In the genomic region with DNA sequence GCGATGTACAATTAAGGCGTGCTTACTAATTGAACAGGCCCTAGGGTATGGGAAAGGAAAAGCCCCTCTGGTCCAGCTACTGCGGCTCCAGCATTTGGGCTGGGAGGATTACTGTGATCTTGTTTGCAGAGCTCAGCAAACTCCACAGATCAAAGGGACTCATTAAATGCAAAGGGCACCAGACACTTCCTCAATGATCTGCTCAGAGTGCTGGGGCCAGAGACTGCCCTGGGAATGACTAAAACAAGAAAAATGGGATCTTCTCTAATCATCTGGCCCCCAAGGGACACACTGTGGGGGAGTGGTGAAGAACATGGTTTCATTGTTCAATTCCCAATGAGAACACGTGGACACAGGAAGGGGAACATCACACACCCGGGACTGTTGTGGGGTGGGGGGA, we compare ENCODE assay signal across 1 cellular context.
A peak's percentile ranks its signal among the peaks of the same experiment; 100 is the strongest.
TF ChIP-seq lines count a peak whose summit lies in the region.

No MANE protein-coding gene starts in this region.

TF ChIP-seq in HepG2, 621 proteins besides CTCF, POLR2A, EP300 and RAD21 (continued from another document and continues in another):
- TF ChIP-seq, protein P1, sequence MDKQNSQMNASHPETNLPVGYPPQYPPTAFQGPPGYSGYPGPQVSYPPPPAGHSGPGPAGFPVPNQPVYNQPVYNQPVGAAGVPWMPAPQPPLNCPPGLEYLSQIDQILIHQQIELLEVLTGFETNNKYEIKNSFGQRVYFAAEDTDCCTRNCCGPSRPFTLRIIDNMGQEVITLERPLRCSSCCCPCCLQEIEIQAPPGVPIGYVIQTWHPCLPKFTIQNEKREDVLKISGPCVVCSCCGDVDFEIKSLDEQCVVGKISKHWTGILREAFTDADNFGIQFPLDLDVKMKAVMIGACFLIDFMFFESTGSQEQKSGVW (CRISPR knock-in tag; IDR thresholded peaks at IDR 0.05; ENCODE audit: borderline replicate concordance), result no peak
- TF ChIP-seq, protein P2, sequence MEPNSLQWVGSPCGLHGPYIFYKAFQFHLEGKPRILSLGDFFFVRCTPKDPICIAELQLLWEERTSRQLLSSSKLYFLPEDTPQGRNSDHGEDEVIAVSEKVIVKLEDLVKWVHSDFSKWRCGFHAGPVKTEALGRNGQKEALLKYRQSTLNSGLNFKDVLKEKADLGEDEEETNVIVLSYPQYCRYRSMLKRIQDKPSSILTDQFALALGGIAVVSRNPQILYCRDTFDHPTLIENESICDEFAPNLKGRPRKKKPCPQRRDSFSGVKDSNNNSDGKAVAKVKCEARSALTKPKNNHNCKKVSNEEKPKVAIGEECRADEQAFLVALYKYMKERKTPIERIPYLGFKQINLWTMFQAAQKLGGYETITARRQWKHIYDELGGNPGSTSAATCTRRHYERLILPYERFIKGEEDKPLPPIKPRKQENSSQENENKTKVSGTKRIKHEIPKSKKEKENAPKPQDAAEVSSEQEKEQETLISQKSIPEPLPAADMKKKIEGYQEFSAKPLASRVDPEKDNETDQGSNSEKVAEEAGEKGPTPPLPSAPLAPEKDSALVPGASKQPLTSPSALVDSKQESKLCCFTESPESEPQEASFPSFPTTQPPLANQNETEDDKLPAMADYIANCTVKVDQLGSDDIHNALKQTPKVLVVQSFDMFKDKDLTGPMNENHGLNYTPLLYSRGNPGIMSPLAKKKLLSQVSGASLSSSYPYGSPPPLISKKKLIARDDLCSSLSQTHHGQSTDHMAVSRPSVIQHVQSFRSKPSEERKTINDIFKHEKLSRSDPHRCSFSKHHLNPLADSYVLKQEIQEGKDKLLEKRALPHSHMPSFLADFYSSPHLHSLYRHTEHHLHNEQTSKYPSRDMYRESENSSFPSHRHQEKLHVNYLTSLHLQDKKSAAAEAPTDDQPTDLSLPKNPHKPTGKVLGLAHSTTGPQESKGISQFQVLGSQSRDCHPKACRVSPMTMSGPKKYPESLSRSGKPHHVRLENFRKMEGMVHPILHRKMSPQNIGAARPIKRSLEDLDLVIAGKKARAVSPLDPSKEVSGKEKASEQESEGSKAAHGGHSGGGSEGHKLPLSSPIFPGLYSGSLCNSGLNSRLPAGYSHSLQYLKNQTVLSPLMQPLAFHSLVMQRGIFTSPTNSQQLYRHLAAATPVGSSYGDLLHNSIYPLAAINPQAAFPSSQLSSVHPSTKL (CRISPR knock-in tag; IDR thresholded peaks at IDR 0.05), result no peak
- 0 out of 2 replicates have a peak, but pooled peaks have one; percentile 43 for TF ChIP-seq MAFF (IDR thresholded peaks at IDR 0.05; ENCODE audit: low read depth, low read length)
- TF ChIP-seq MED1 (CRISPR knock-in tag; IDR thresholded peaks at IDR 0.05), result no peak
- no peak for TF ChIP-seq ZNF850 (CRISPR knock-in tag; conservative IDR thresholded peaks at IDR 0.05)
- TF ChIP-seq ELF3 (CRISPR knock-in tag; IDR thresholded peaks at IDR 0.05), result peak; percentile 77
- no peak for TF ChIP-seq HNRNPUL1 (IDR thresholded peaks at IDR 0.05; ENCODE audit: low read depth, low read length)
- no peak for TF ChIP-seq PRPF4 (IDR thresholded peaks at IDR 0.05; ENCODE audit: low read depth, low read length, poor library complexity, severe bottlenecking)
- no peak for TF ChIP-seq ZNF224 (CRISPR knock-in tag; IDR thresholded peaks at IDR 0.05)
- TF ChIP-seq, protein P3, sequence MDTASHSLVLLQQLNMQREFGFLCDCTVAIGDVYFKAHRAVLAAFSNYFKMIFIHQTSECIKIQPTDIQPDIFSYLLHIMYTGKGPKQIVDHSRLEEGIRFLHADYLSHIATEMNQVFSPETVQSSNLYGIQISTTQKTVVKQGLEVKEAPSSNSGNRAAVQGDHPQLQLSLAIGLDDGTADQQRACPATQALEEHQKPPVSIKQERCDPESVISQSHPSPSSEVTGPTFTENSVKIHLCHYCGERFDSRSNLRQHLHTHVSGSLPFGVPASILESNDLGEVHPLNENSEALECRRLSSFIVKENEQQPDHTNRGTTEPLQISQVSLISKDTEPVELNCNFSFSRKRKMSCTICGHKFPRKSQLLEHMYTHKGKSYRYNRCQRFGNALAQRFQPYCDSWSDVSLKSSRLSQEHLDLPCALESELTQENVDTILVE (CRISPR knock-in tag; IDR thresholded peaks at IDR 0.05), result no peak
- TF ChIP-seq, protein P4, sequence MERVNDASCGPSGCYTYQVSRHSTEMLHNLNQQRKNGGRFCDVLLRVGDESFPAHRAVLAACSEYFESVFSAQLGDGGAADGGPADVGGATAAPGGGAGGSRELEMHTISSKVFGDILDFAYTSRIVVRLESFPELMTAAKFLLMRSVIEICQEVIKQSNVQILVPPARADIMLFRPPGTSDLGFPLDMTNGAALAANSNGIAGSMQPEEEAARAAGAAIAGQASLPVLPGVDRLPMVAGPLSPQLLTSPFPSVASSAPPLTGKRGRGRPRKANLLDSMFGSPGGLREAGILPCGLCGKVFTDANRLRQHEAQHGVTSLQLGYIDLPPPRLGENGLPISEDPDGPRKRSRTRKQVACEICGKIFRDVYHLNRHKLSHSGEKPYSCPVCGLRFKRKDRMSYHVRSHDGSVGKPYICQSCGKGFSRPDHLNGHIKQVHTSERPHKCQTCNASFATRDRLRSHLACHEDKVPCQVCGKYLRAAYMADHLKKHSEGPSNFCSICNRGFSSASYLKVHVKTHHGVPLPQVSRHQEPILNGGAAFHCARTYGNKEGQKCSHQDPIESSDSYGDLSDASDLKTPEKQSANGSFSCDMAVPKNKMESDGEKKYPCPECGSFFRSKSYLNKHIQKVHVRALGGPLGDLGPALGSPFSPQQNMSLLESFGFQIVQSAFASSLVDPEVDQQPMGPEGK (CRISPR knock-in tag; IDR thresholded peaks at IDR 0.05), result peak; percentile 36; the same call in 1 of the 2 replicates
- TF ChIP-seq PAX8 (CRISPR knock-in tag; IDR thresholded peaks at IDR 0.05; ENCODE audit: borderline replicate concordance), result no peak
- TF ChIP-seq ZNF768 (CRISPR knock-in tag; IDR thresholded peaks at IDR 0.05), result no peak
- no peak for TF ChIP-seq SOX13 (IDR thresholded peaks at IDR 0.05)
- peak in 1 of 2 experiments; percentile 45; a peak in 1 of 4 replicates for TF ChIP-seq SOX13 (CRISPR knock-in tag; conservative IDR thresholded peaks at IDR 0.05 in 1 of 2, IDR thresholded peaks at IDR 0.05 in 1 of 2)
- no peak for TF ChIP-seq MBNL3 (CRISPR knock-in tag; conservative IDR thresholded peaks at IDR 0.05)
- no peak for TF ChIP-seq GTF2F1 (IDR thresholded peaks at IDR 0.05; ENCODE audit: low read length)
- no peak for TF ChIP-seq RBM22 (optimal IDR thresholded peaks at IDR 0.05; ENCODE audit: low read length)
- TF ChIP-seq, protein P5, sequence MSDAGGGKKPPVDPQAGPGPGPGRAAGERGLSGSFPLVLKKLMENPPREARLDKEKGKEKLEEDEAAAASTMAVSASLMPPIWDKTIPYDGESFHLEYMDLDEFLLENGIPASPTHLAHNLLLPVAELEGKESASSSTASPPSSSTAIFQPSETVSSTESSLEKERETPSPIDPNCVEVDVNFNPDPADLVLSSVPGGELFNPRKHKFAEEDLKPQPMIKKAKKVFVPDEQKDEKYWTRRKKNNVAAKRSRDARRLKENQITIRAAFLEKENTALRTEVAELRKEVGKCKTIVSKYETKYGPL (CRISPR knock-in tag; IDR thresholded peaks at IDR 0.05), result no peak
- TF ChIP-seq, protein P6, sequence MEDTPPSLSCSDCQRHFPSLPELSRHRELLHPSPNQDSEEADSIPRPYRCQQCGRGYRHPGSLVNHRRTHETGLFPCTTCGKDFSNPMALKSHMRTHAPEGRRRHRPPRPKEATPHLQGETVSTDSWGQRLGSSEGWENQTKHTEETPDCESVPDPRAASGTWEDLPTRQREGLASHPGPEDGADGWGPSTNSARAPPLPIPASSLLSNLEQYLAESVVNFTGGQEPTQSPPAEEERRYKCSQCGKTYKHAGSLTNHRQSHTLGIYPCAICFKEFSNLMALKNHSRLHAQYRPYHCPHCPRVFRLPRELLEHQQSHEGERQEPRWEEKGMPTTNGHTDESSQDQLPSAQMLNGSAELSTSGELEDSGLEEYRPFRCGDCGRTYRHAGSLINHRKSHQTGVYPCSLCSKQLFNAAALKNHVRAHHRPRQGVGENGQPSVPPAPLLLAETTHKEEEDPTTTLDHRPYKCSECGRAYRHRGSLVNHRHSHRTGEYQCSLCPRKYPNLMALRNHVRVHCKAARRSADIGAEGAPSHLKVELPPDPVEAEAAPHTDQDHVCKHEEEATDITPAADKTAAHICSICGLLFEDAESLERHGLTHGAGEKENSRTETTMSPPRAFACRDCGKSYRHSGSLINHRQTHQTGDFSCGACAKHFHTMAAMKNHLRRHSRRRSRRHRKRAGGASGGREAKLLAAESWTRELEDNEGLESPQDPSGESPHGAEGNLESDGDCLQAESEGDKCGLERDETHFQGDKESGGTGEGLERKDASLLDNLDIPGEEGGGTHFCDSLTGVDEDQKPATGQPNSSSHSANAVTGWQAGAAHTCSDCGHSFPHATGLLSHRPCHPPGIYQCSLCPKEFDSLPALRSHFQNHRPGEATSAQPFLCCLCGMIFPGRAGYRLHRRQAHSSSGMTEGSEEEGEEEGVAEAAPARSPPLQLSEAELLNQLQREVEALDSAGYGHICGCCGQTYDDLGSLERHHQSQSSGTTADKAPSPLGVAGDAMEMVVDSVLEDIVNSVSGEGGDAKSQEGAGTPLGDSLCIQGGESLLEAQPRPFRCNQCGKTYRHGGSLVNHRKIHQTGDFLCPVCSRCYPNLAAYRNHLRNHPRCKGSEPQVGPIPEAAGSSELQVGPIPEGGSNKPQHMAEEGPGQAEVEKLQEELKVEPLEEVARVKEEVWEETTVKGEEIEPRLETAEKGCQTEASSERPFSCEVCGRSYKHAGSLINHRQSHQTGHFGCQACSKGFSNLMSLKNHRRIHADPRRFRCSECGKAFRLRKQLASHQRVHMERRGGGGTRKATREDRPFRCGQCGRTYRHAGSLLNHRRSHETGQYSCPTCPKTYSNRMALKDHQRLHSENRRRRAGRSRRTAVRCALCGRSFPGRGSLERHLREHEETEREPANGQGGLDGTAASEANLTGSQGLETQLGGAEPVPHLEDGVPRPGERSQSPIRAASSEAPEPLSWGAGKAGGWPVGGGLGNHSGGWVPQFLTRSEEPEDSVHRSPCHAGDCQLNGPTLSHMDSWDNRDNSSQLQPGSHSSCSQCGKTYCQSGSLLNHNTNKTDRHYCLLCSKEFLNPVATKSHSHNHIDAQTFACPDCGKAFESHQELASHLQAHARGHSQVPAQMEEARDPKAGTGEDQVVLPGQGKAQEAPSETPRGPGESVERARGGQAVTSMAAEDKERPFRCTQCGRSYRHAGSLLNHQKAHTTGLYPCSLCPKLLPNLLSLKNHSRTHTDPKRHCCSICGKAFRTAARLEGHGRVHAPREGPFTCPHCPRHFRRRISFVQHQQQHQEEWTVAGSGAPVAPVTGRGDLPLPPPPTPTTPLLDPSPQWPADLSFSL (CRISPR knock-in tag; IDR thresholded peaks at IDR 0.05), result no peak
- TF ChIP-seq MZF1 (CRISPR knock-in tag; IDR thresholded peaks at IDR 0.05; ENCODE audit: borderline replicate concordance), result no peak
- TF ChIP-seq, protein P7, sequence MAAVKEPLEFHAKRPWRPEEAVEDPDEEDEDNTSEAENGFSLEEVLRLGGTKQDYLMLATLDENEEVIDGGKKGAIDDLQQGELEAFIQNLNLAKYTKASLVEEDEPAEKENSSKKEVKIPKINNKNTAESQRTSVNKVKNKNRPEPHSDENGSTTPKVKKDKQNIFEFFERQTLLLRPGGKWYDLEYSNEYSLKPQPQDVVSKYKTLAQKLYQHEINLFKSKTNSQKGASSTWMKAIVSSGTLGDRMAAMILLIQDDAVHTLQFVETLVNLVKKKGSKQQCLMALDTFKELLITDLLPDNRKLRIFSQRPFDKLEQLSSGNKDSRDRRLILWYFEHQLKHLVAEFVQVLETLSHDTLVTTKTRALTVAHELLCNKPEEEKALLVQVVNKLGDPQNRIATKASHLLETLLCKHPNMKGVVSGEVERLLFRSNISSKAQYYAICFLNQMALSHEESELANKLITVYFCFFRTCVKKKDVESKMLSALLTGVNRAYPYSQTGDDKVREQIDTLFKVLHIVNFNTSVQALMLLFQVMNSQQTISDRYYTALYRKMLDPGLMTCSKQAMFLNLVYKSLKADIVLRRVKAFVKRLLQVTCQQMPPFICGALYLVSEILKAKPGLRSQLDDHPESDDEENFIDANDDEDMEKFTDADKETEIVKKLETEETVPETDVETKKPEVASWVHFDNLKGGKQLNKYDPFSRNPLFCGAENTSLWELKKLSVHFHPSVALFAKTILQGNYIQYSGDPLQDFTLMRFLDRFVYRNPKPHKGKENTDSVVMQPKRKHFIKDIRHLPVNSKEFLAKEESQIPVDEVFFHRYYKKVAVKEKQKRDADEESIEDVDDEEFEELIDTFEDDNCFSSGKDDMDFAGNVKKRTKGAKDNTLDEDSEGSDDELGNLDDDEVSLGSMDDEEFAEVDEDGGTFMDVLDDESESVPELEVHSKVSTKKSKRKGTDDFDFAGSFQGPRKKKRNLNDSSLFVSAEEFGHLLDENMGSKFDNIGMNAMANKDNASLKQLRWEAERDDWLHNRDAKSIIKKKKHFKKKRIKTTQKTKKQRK (IDR thresholded peaks at IDR 0.05; ENCODE audit: low read length), result no peak
- TF ChIP-seq, protein P8, sequence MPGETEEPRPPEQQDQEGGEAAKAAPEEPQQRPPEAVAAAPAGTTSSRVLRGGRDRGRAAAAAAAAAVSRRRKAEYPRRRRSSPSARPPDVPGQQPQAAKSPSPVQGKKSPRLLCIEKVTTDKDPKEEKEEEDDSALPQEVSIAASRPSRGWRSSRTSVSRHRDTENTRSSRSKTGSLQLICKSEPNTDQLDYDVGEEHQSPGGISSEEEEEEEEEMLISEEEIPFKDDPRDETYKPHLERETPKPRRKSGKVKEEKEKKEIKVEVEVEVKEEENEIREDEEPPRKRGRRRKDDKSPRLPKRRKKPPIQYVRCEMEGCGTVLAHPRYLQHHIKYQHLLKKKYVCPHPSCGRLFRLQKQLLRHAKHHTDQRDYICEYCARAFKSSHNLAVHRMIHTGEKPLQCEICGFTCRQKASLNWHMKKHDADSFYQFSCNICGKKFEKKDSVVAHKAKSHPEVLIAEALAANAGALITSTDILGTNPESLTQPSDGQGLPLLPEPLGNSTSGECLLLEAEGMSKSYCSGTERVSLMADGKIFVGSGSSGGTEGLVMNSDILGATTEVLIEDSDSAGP (CRISPR knock-in tag; IDR thresholded peaks at IDR 0.05; ENCODE audit: borderline replicate concordance), result no peak
- TF ChIP-seq, protein P9, sequence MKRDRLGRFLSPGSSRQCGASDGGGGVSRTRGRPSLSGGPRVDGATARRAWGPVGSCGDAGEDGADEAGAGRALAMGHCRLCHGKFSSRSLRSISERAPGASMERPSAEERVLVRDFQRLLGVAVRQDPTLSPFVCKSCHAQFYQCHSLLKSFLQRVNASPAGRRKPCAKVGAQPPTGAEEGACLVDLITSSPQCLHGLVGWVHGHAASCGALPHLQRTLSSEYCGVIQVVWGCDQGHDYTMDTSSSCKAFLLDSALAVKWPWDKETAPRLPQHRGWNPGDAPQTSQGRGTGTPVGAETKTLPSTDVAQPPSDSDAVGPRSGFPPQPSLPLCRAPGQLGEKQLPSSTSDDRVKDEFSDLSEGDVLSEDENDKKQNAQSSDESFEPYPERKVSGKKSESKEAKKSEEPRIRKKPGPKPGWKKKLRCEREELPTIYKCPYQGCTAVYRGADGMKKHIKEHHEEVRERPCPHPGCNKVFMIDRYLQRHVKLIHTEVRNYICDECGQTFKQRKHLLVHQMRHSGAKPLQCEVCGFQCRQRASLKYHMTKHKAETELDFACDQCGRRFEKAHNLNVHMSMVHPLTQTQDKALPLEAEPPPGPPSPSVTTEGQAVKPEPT (CRISPR knock-in tag; IDR thresholded peaks at IDR 0.05; ENCODE audit: low read depth), result no peak
- no peak for TF ChIP-seq GLI4 (CRISPR knock-in tag; IDR thresholded peaks at IDR 0.05; ENCODE audit: borderline replicate concordance)
- no peak for TF ChIP-seq CHCHD3 (CRISPR knock-in tag; IDR thresholded peaks at IDR 0.05)
